15 cellular contexts compared by ENCODE assay signal in the genomic region with DNA sequence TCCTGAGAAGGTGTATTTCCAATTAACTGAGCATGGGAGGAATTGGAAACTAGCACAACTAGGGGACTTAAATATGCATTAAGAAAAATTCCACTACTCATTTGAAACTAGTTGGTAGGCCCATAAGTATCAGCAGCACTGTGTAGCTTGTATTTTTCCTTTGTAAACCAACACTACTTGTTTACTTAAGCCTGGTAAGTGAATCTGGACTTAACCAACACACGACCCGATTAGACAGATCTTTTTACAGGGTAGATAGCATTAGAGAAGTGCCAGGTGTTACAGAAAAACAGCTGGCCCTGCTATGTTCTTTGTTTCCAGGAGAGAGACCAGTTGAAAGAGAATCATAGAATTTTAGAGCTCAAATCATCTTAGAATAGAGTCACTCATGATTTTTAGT.
A peak's percentile ranks its signal among the peaks of the same experiment; 100 is the strongest.
DNase-seq lines count a peak whose midpoint lies in the region; ATAC-seq lines count a peak whose summit lies in the region.
"Had no signal": no experiment of that assay in that cellular context is flagged by ENCODE, and none has a peak within 500 bp of the region (broad histone marks: within the 10 kb centered on the region; RNA-seq: fewer than 3 reads in every experiment).

No MANE protein-coding gene starts in this region.

- H3K27me3 ChIP-seq in skeletal muscle tissue (ENCODE audit: control insufficient read depth in 3 of 3, insufficient read depth in 3 of 3, low read length in 3 of 3), result no peaks in the 10 kb centered on the region

- H3K4me1 ChIP-seq in skeletal muscle tissue (ENCODE audit: control insufficient read depth in 3 of 3, insufficient read depth in 3 of 3, low read length in 3 of 3), result peaks cover 9 to 10% (median 9%) of the 10 kb centered on the region in 3 donors

- no peak overlapping the region for H3K4me3 Mint-ChIP-seq in activated T-helper 17 cell treated with anti-CD3 and anti-CD28 coated beads, Interleukin-2, amount 50 U/mL, for 72 hours
- H3K4me3 Mint-ChIP-seq: CD14-positive monocyte had no signal

- no peaks in the 10 kb centered on the region for H3K9me3 Mint-ChIP-seq in activated T-helper 17 cell treated with anti-CD3 and anti-CD28 coated beads, Interleukin-2, amount 50 U/mL, for 72 hours

- peak overlapping the region; percentile 60 for H3K27ac ChIP-seq in skeletal muscle tissue (ENCODE audit: low read depth, low read length)

- ATAC-seq in activated T-helper 17 cell treated with anti-CD3 and anti-CD28 coated beads, Interleukin-2, amount 50 U/mL, for 72 hours (replicated peaks), result no peak
- no peak for ATAC-seq in HG03097 (IDR thresholded peaks at IDR 0.05; ENCODE audit: low FRiP score, unreplicated experiment)

- H3K4me3 ChIP-seq in skeletal muscle tissue (ENCODE audit: low read length in 3 of 3), result no peak overlapping the region

- H3K27ac Mint-ChIP-seq in activated T-helper 17 cell treated with anti-CD3 and anti-CD28 coated beads, Interleukin-2, amount 50 U/mL, for 72 hours, result no peak overlapping the region

- H3K36me3 Mint-ChIP-seq in activated T-helper 17 cell treated with anti-CD3 and anti-CD28 coated beads, Interleukin-2, amount 50 U/mL, for 72 hours (ENCODE audit: low read depth), result no peaks in the 10 kb centered on the region
- H3K36me3 Mint-ChIP-seq: CD14-positive monocyte had no signal

- peak; percentile 30 for DNase-seq in NCI-H2107 treated with DMSO at 0.1 percent for 48 hours (lab: John Stamatoyannopoulos, UW; ENCODE audit: unreplicated experiment)
- no peak for DNase-seq in NCI-H2107 (lab: John Stamatoyannopoulos, UW)
- peak; percentile 29 to 78 for DNase-seq in NCI-H524 (lab: John Stamatoyannopoulos, UW)
- DNase-seq in left kidney (ENCODE audit: low read depth, low spot score), result peak; percentile 61
- no peak for DNase-seq in SKM-1 (lab: John Stamatoyannopoulos, UW; ENCODE audit: unreplicated experiment)
- DNase-seq: GF-D8, KG1, NCI-H1092 treated with DMSO at 0.1 percent for 48 hours, NCI-H1930, NCI-H446, SIG-M5 had no signal

- peaks cover 26% of the 10 kb centered on the region for H3K27me3 Mint-ChIP-seq in activated T-helper 17 cell treated with anti-CD3 and anti-CD28 coated beads, Interleukin-2, amount 50 U/mL, for 72 hours

- H3K4me1 Mint-ChIP-seq in activated T-helper 17 cell treated with anti-CD3 and anti-CD28 coated beads, Interleukin-2, amount 50 U/mL, for 72 hours, result no peaks in the 10 kb centered on the region
- H3K4me1 Mint-ChIP-seq: CD14-positive monocyte had no signal

- H3K9me3 ChIP-seq in skeletal muscle tissue (ENCODE audit: control insufficient read depth in 3 of 3, low read length in 3 of 3), result no peaks in the 10 kb centered on the region

- no peak overlapping the region for H3K9ac ChIP-seq in skeletal muscle tissue (ENCODE audit: low read depth in 1 of 3, low read length in 3 of 3)

- H3K36me3 ChIP-seq in skeletal muscle tissue (ENCODE audit: control insufficient read depth in 3 of 3, insufficient read depth in 3 of 3, low read length in 3 of 3), result no peaks in the 10 kb centered on the region

Comparison
In these comparisons a context has a peak if more than half of its experiments do, and no peak if none do; other contexts are left out.
1. DNase-seq: peak in NCI-H2107 treated with DMSO at 0.1 percent for 48 hours (single experiment), NCI-H524 (2 of 2) and left kidney (single experiment); none in NCI-H2107 (single experiment) and SKM-1 (single experiment).